Comparison of ENCODE assay signal across 8 cellular contexts in the genomic region with DNA sequence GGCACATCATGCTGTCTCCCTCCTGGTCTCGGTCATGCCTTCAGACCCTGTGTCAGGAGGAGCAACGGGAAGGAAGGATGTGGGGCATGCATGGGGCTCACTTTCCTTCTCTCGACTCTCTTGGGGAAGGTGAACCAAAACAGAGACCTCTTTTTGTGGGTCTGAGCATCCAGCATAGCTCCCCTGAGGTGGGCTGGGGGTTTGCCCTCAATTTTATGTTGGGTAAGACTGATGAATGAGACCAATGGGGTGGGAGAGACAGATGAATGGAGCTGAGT. TPM values are rescaled to one million over a fixed set of nuclear protein-coding genes. Genes with fewer than 3 reads are reported as not detected.
DNase-seq lines count a peak whose midpoint lies in the region; ATAC-seq and TF ChIP-seq lines count a peak whose summit lies in the region.

No MANE protein-coding gene starts in this region.

- peaks cover 24% of the 10 kb centered on the region for H3K79me2 ChIP-seq in SU-DHL-6 (ENCODE audit: insufficient read depth, low read length)

- intact Hi-C loops in right lobe of liver (cut with DNase I) = no loop called here

- H3K9me3 ChIP-seq in SU-DHL-6 (ENCODE audit: insufficient read depth, low read length) (no peaks in the 10 kb centered on the region), right lobe of liver (no peaks in the 10 kb centered on the region)

- H3K4me2 ChIP-seq in SU-DHL-6 (ENCODE audit: low read depth, low read length, poor library complexity, severe bottlenecking) = peak overlapping the region; percentile 93

- TF ChIP-seq POLR2A in right lobe of liver (IDR thresholded peaks at IDR 0.05) = no peak

- no peak for DNase-seq in right lobe of liver
- DNase-seq in NCI-H1092 treated with DMSO at 0.1 percent for 48 hours (lab: John Stamatoyannopoulos, UW) = no peak
- no peak for DNase-seq in SK-N-DZ (ENCODE audit: low spot score)
- DNase-seq in putamen (ENCODE audit: low spot score) = no peak
- no peak for DNase-seq in NCI-H2107 (lab: John Stamatoyannopoulos, UW)

- no peaks in the 10 kb centered on the region for H4K20me1 ChIP-seq in SU-DHL-6 (ENCODE audit: low read depth, low read length)

- peak overlapping the region; percentile 86 for H3K9ac ChIP-seq in SU-DHL-6 (ENCODE audit: low read length)

- TF ChIP-seq CTCF in SU-DHL-6 (IDR thresholded peaks at IDR 0.05; ENCODE audit: insufficient read depth, low read length, poor library complexity, severe bottlenecking) = no peak
- TF ChIP-seq CTCF in right lobe of liver (IDR thresholded peaks at IDR 0.05) = no peak

- H3K9me2 ChIP-seq in SU-DHL-6 (replicated peaks; ENCODE audit: insufficient read depth, low read length) = no peaks in the 10 kb centered on the region

- 4% methylated on average over 3 of the region's 3 CpGs for WGBS in right lobe of liver (ENCODE audit: insufficient coverage, low coverage, low lambda C conversion rate, missing lambda C conversion rate)

- no peaks in the 10 kb centered on the region for H3F3A ChIP-seq in SU-DHL-6 (ENCODE audit: insufficient read depth)

- H3K4me3 ChIP-seq in SU-DHL-6 (ENCODE audit: insufficient read depth, low read length, poor library complexity, severe bottlenecking) (peak overlapping the region; percentile 76), right lobe of liver (peak overlapping the region; percentile 54 to 62 (median 58))

- H3K27me3 ChIP-seq in SU-DHL-6 (ENCODE audit: low read length) (no peaks in the 10 kb centered on the region), right lobe of liver (no peaks in the 10 kb centered on the region)

- peak overlapping the region; percentile 97 for H2AFZ ChIP-seq in SU-DHL-6 (ENCODE audit: low read depth, low read length, severe bottlenecking)

- ATAC-seq in GM18511 (IDR thresholded peaks at IDR 0.05; ENCODE audit: unreplicated experiment) (peak; percentile 38), HG02588 (IDR thresholded peaks at IDR 0.05; ENCODE audit: unreplicated experiment) (peak; percentile 31), right lobe of liver (peak in 2 of 4 donors; percentile 8 to 13)

- H3K27ac ChIP-seq in SU-DHL-6 (ENCODE audit: low read depth, low read length) (peak overlapping the region; percentile 40), right lobe of liver (peak overlapping the region; percentile 79 to 95 (median 86))

- H3K4me1 ChIP-seq in right lobe of liver = peaks cover 0 to 58% (median 12%) of the 10 kb centered on the region in 4 donors

- H3K36me3 ChIP-seq in SU-DHL-6 (ENCODE audit: low read length) (no peaks in the 10 kb centered on the region), right lobe of liver (no peaks in the 10 kb centered on the region)

RNA-seq across cellular contexts. Expression of a gene that starts 2.6 kb away (rescaled TPM):
- total RNA-seq in right lobe of liver = 10 to 100 TPM; 35.1 to 92.4 (median 73.8) TPM
- 0.64 TPM in 1 of 2 replicates, not detected in the other for polyA plus RNA-seq in SK-N-DZ (2014; cell fraction: cytosol; rRNA removed)
- not detected in 2 replicates for polyA plus RNA-seq in SK-N-DZ (2014; cell fraction: nucleus; rRNA removed)
